Comparison of ENCODE assay signal across 28 cellular contexts in the genomic region with DNA sequence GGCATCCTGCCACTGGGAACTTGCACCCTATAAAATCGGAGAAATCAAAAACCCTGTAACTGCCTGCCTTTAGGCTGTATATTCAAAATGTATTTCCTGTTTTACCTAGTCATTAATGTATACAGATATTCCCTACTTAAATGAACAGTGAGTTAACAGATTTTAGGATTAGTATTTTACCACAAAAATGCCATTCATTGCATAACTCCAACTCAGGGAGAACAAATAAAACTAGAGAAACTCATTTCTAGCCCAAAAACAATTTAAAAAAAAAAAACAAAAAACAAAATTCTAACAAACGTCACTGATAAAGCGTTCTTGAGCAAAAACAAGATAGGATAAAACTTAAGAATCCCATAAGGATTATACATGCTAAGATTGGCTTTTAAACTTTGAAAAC.
"Had no signal": no experiment of that assay in that cellular context is flagged by ENCODE, and none has a peak within 500 bp of the region (broad histone marks: within the 10 kb centered on the region; RNA-seq: fewer than 3 reads in every experiment).

No MANE protein-coding gene starts in this region.

- H3K27me3 Mint-ChIP-seq: activated naive CD8-positive, alpha-beta T cell had no signal

- H3K9me3 Mint-ChIP-seq: activated T-helper 2 cell treated with anti-CD3 and anti-CD28 coated beads, Interferon-gamma antibody, Interleukin-2, Interleukin-4, amounts not matched to agents 10 μg/mL and 5 μg/mL and 100 μg/mL, durations not matched to agents 14 hours and 24 hours and 36 hours; T-helper 1 cell treated with Interleukin-12 subunit alpha and Interleukin-12 subunit beta and Interleukin-4 antibody, amounts not matched to agents 30 μg/mL and 1 μg/mL, for 36 hours; WTC11 had no signal

- ATAC-seq: activated CD8-positive, alpha-beta T cell treated with anti-CD3 and anti-CD28 coated beads, Interleukin-2, amount 10 ng/mL, durations not matched to agents 7 days and 5 days; WTC11 had no signal

- H3K27ac Mint-ChIP-seq: activated CD8-positive, alpha-beta T cell treated with anti-CD3 and anti-CD28 coated beads, Interleukin-2, amount 10 ng/mL, durations not matched to agents 7 days and 5 days; activated naive CD8-positive, alpha-beta T cell; activated T-helper 2 cell treated with anti-CD3 and anti-CD28 coated beads, Interferon-gamma antibody, Interleukin-2, Interleukin-4, amounts not matched to agents 10 μg/mL and 5 μg/mL and 100 μg/mL, durations not matched to agents 14 hours and 24 hours and 36 hours; T-helper 1 cell treated with Interleukin-12 subunit alpha and Interleukin-12 subunit beta and Interleukin-4 antibody, amounts not matched to agents 30 μg/mL and 1 μg/mL, for 36 hours; WTC11 had no signal

- DNase-seq: activated CD4-positive, alpha-beta T cell treated with anti-CD3 and anti-CD28 coated beads for 48 hours; activated CD4-positive, alpha-beta T cell treated with anti-CD3 and anti-CD28 coated beads, Interleukin-2, amount 50 U/mL, for 4 hours; activated CD4-positive, CD25-positive, alpha-beta regulatory T cell treated with anti-CD3 and anti-CD28 coated beads, Interleukin-2, amount 50 U/mL, for 72 hours; activated CD8-positive, alpha-beta memory T cell treated with anti-CD3 and anti-CD28 coated beads, Interleukin-2, amount 50 U/mL, for 48 hours; activated CD8-positive, alpha-beta T cell treated with anti-CD3 and anti-CD28 coated beads, Interleukin-2, amount 10 ng/mL, durations not matched to agents 7 days and 5 days; activated gamma-delta T cell treated with Interleukin-2 at 50 U/mL for 16 hours; activated T-cell treated with anti-CD3 and anti-CD28 coated beads, Interleukin-2, amount 50 U/mL, for 1 hour; brain microvascular endothelial cell; MG63; MV-4-11; NCI-H1092 treated with DMSO at 0.1 percent for 48 hours; NCI-H1417 treated with DMSO at 0.1 percent for 48 hours; NCI-H1694; NCI-H2029; NCI-H2107; NCI-H2171 treated with DMSO at 0.1 percent for 48 hours; NCI-H345; NCI-H510A treated with DMSO at 0.1 percent for 48 hours; NCI-H69; NK-92 treated with Interleukin-12 subunit alpha and Interleukin-12 subunit beta, amount 100 ng/mL, for 24 hours; OCI-M1; Peyer's patch; Right ventricle myocardium superior; T-helper 9 cell had no signal

- H3K4me3 Mint-ChIP-seq: activated CD8-positive, alpha-beta T cell treated with anti-CD3 and anti-CD28 coated beads, Interleukin-2, amount 10 ng/mL, durations not matched to agents 7 days and 5 days; activated naive CD8-positive, alpha-beta T cell; T-helper 1 cell treated with Interleukin-12 subunit alpha and Interleukin-12 subunit beta and Interleukin-4 antibody, amounts not matched to agents 30 μg/mL and 1 μg/mL, for 36 hours; WTC11 had no signal

- H3K4me1 Mint-ChIP-seq: WTC11 had no signal
